Comparison of ENCODE assay signal across 14 cellular contexts in genomic region chr4:183173580-183174526, GRCh38.
DNase-seq lines count a peak whose midpoint lies in the region; ATAC-seq and TF ChIP-seq lines count a peak whose summit lies in the region.
"Had no signal": no experiment of that assay in that cellular context is flagged by ENCODE, and none has a peak within 500 bp of the region (broad histone marks: within the 10 kb centered on the region; RNA-seq: fewer than 3 reads in every experiment).

No MANE protein-coding gene starts in this region.

- no peaks in the 10 kb centered on the region for H3K27me3 ChIP-seq in A673 (replicated peaks; ENCODE audit: insufficient read depth, low read depth, low read length, poor library complexity)
- H3K27me3 ChIP-seq in HUES6 (ENCODE audit: control insufficient read depth, insufficient read depth, low read length): no peaks in the 10 kb centered on the region
- no peaks in the 10 kb centered on the region for H3K27me3 ChIP-seq in left lung
- no peaks in the 10 kb centered on the region for H3K27me3 ChIP-seq in BE2C
- H3K27me3 ChIP-seq in SJCRH30: no peaks in the 10 kb centered on the region
- H3K27me3 ChIP-seq: uterus had no signal

- H3K27ac ChIP-seq in A673 (ENCODE audit: low read depth, low read length, poor library complexity, severe bottlenecking) (peak overlapping the region; percentile 7), HUES6 (ENCODE audit: low read depth, low read length) (peak overlapping the region; percentile 46), left lung (no peak overlapping the region), SJCRH30 (no peak overlapping the region)
- H3K27ac ChIP-seq: uterus had no signal

- H3K4me3 ChIP-seq in A673 (ENCODE audit: low read depth, low read length, poor library complexity, severe bottlenecking) (no peak overlapping the region), HUES6 (ENCODE audit: low read depth, low read length) (peak overlapping the region; percentile 10; the same call in 1 of the 2 replicates), left lung (no peak overlapping the region), BE2C (ENCODE audit: low read depth, low read length) (no peak overlapping the region), SJCRH30 (no peak overlapping the region)
- H3K4me3 ChIP-seq: uterus had no signal

- no peak overlapping the region for H3K9ac ChIP-seq in HUES6 (ENCODE audit: low read length)

- ATAC-seq in left lung: peak; percentile 60
- ATAC-seq: naive thymus-derived CD8-positive, alpha-beta T cell had no signal

- DNase-seq in A673 (ENCODE audit: low spot score) (peak; percentile 35), dedifferentiated amniotic fluid mesenchymal stem cell (ENCODE audit: extremely low spot score) (peak; percentile 19), left lung (no peak), BE2C (no peak), SJCRH30 (no peak), C1 segment of cervical spinal cord (lab: John Stamatoyannopoulos, UW) (no peak), activated gamma-delta T cell treated with Interleukin-2 at 50 U/mL for 16 hours (no peak)
- DNase-seq: activated naive CD8-positive, alpha-beta T cell treated with anti-CD3 and anti-CD28 coated beads for 36 hours; immature natural killer cell; naive thymus-derived CD8-positive, alpha-beta T cell; stimulated activated CD4-positive, alpha-beta T cell treated with anti-CD3 and anti-CD28 coated beads, Interleukin-15, amount 100 ng/mL, for 24 hours; stimulated activated CD8-positive, alpha-beta memory T cell treated with anti-CD3 and anti-CD28 coated beads, Interleukin-4, amount 100 ng/mL, for 48 hours; uterus had no signal

- CTCF ChIA-PET in A673 (lab: Charles Lee): no interaction called here

- BruUV-seq in A673 (replicated peaks; lab: Mats Ljungman, UMichigan): no TSS peak

- H3K9me3 ChIP-seq in A673 (ENCODE audit: low read depth, low read length, poor library complexity, severe bottlenecking) (no peaks in the 10 kb centered on the region), HUES6 (ENCODE audit: control insufficient read depth, insufficient read depth, low read depth, low read length) (no peaks in the 10 kb centered on the region), left lung (no peaks in the 10 kb centered on the region), BE2C (no peaks in the 10 kb centered on the region), SJCRH30 (replicated peaks) (no peaks in the 10 kb centered on the region)
- H3K9me3 ChIP-seq: uterus had no signal

- no peaks in the 10 kb centered on the region for H3K36me3 ChIP-seq in A673 (ENCODE audit: insufficient read depth, low read length, poor library complexity, severe bottlenecking)
- no peaks in the 10 kb centered on the region for H3K36me3 ChIP-seq in HUES6 (ENCODE audit: control insufficient read depth, insufficient read depth, low read length)
- H3K36me3 ChIP-seq in left lung: no peaks in the 10 kb centered on the region
- H3K36me3 ChIP-seq in BE2C: no peaks in the 10 kb centered on the region
- H3K36me3 ChIP-seq in SJCRH30: no peaks in the 10 kb centered on the region
- H3K36me3 ChIP-seq: uterus had no signal

- H3K4me1 ChIP-seq in A673 (ENCODE audit: insufficient read depth, low read length, poor library complexity, severe bottlenecking): peaks cover 57% of the 10 kb centered on the region
- H3K4me1 ChIP-seq in HUES6 (ENCODE audit: control insufficient read depth, insufficient read depth, low read length): peaks cover 71% of the 10 kb centered on the region
- peaks cover 0 to 23% of the 10 kb centered on the region in 2 donors for H3K4me1 ChIP-seq in left lung
- no peaks in the 10 kb centered on the region; the same call in 1 of the 2 replicates for H3K4me1 ChIP-seq in BE2C
- peaks cover 16% of the 10 kb centered on the region for H3K4me1 ChIP-seq in SJCRH30
- H3K4me1 ChIP-seq: uterus had no signal

- intact Hi-C loops in A673 (cut with micrococcal nuclease; ENCODE audit: unreplicated experiment): no loop called here
- intact Hi-C loops in left lung (cut with DNase I): no loop called here

- no peak for TF ChIP-seq CTCF in A673 (conservative IDR thresholded peaks at IDR 0.05; ENCODE audit: low read depth, low read length)
- no peak for TF ChIP-seq CTCF in left lung (IDR thresholded peaks at IDR 0.05)
- TF ChIP-seq CTCF in BE2C (IDR thresholded peaks at IDR 0.05; ENCODE audit: low read depth, low read length): no peak

- POLR2A ChIA-PET in A673 (lab: Charles Lee; ENCODE audit: low non-redundant PET): no interaction called here

Comparison
In these comparisons a context has a peak if more than half of its experiments do, and no peak if none do; other contexts are left out.
1. DNase-seq: peak in A673 (single experiment) and dedifferentiated amniotic fluid mesenchymal stem cell (single experiment); none in left lung (0 of 2), BE2C (single experiment), SJCRH30 (0 of 2), C1 segment of cervical spinal cord (0 of 14) and activated gamma-delta T cell treated with Interleukin-2 at 50 U/mL for 16 hours (single experiment).
2. H3K27ac ChIP-seq: peak in A673 (single experiment) and HUES6 (single experiment); none in left lung (0 of 2) and SJCRH30 (single experiment).